8 cellular contexts compared by ENCODE assay signal in genomic region chr12:53005215-53005985, GRCh38. TPM values are rescaled to one million over a fixed set of nuclear protein-coding genes. Genes with fewer than 3 reads are reported as not detected.
DNase-seq lines count a peak whose midpoint lies in the region; ATAC-seq, FAIRE-seq and TF ChIP-seq lines count a peak whose summit lies in the region.

No MANE protein-coding gene starts in this region.

- no peaks in the 10 kb centered on the region for H3K9me2 ChIP-seq in PC-9 (ENCODE audit: insufficient read depth)

- peak; percentile 1 for ATAC-seq in GM19351 (IDR thresholded peaks at IDR 0.05; ENCODE audit: unreplicated experiment)

- no peak for TF ChIP-seq CTCF in PC-9 (conservative IDR thresholded peaks at IDR 0.05)
- no peak for TF ChIP-seq CTCF in colonic mucosa (IDR thresholded peaks at IDR 0.05)
- TF ChIP-seq CTCF in mesothelial cell of epicardium (IDR thresholded peaks at IDR 0.05; ENCODE audit: unreplicated experiment), result no peak

- H3K4me3 ChIP-seq in PC-9, result peak overlapping the region; percentile 82
- H3K4me3 ChIP-seq in colonic mucosa, result peak overlapping the region; percentile 94
- peak overlapping the region; percentile 26 for H3K4me3 ChIP-seq in urinary bladder (ENCODE audit: low read depth, low read length)

- H3K4me1 ChIP-seq in PC-9 (replicated peaks; ENCODE audit: insufficient read depth) (peaks cover 40% of the 10 kb centered on the region), colonic mucosa (peaks cover 11% of the 10 kb centered on the region), urinary bladder (ENCODE audit: insufficient read depth) (no peaks in the 10 kb centered on the region)

- peaks cover 32% of the 10 kb centered on the region for H4K20me1 ChIP-seq in PC-9 (ENCODE audit: insufficient read depth)

- H3K27me3 Mint-ChIP-seq in mesothelial cell of epicardium (ENCODE audit: low read depth), result no peaks in the 10 kb centered on the region

- no peaks in the 10 kb centered on the region for H3K36me3 Mint-ChIP-seq in mesothelial cell of epicardium

- H3K9ac ChIP-seq in colonic mucosa (ENCODE audit: low read depth in 2 of 2, low read length in 2 of 2), result peak overlapping the region; percentile 61 to 73

- 13% methylated on average over 28 of the region's 28 CpGs for WGBS in urinary bladder

- peaks cover 26% of the 10 kb centered on the region for H3F3A ChIP-seq in PC-9 (ENCODE audit: insufficient read depth, low read depth)

- intact Hi-C loops in PC-9 (cut with micrococcal nuclease; ENCODE audit: unreplicated experiment), result loop anchor here (5.0 kb wide), 1 partner anchor 42 kb away; no protein-coding TSS in a partner anchor
- intact Hi-C loops in colonic mucosa (cut with DNase I), result no loop called here

- H3K9me3 ChIP-seq in PC-9 (ENCODE audit: insufficient read depth, low read depth) (no peaks in the 10 kb centered on the region), colonic mucosa (no peaks in the 10 kb centered on the region)

- peaks cover 26% of the 10 kb centered on the region; the same call in 1 of the 2 replicates for H3K36me3 ChIP-seq in PC-9 (ENCODE audit: low read depth)
- no peaks in the 10 kb centered on the region for H3K36me3 ChIP-seq in colonic mucosa
- no peaks in the 10 kb centered on the region for H3K36me3 ChIP-seq in urinary bladder (ENCODE audit: insufficient read depth)

- peaks cover 57% of the 10 kb centered on the region for H3K79me2 ChIP-seq in PC-9 (ENCODE audit: low read depth)

- no peaks in the 10 kb centered on the region for H3K9me3 Mint-ChIP-seq in mesothelial cell of epicardium

- CTCF ChIA-PET in PC-9 (lab: Charles Lee), result interaction anchor here (1.0 to 1.2 kb wide), 3 partner anchors 13 to 340 kb away, joined by 3 to 9 read pairs (median 3); no protein-coding TSS in a partner anchor

- peak overlapping the region; percentile 75 for H3K4me2 ChIP-seq in PC-9

- BruUV-seq in PC-9 (replicated peaks; lab: Mats Ljungman, UMichigan), result TSS peak; percentile 83

- H3K4me3 Mint-ChIP-seq in mesothelial cell of epicardium, result peak overlapping the region; percentile 99

- H3K27me3 ChIP-seq in PC-9 (ENCODE audit: insufficient read depth, low read depth) (no peaks in the 10 kb centered on the region), colonic mucosa (no peaks in the 10 kb centered on the region)

- no peak for FAIRE-seq in RCC 7860 (lab: Jason Lieb, UNC)

- H3K27ac Mint-ChIP-seq in mesothelial cell of epicardium, result peak overlapping the region; percentile 100

- POLR2A ChIA-PET in PC-9 (lab: Charles Lee; ENCODE audit: unreplicated experiment), result interaction anchor here (0.5 to 1.0 kb wide), 10 partner anchors 12 to 858 kb away, joined by 3 to 14 read pairs (median 8); partner anchors contain the start of gene SPRYD3

- peak overlapping the region; percentile 79 for H2AFZ ChIP-seq in PC-9

- no peak for DNase-seq in PC-9
- no peak for DNase-seq in colonic mucosa
- no peak for DNase-seq in mesothelial cell of epicardium (ENCODE audit: low spot score in 2 of 2, unreplicated experiment in 2 of 2)
- DNase-seq in RCC 7860 (ENCODE audit: low spot score), result no peak
- DNase-seq in activated gamma-delta T cell treated with Interleukin-2 at 50 U/mL for 16 hours, result no peak
- DNase-seq in H4 (ENCODE audit: low spot score), result no peak

- H3K27ac ChIP-seq in PC-9, result peak overlapping the region; percentile 53
- H3K27ac ChIP-seq in colonic mucosa, result peak overlapping the region; percentile 96
- no peak overlapping the region for H3K27ac ChIP-seq in urinary bladder (ENCODE audit: low read depth)

- H3K4me1 Mint-ChIP-seq in mesothelial cell of epicardium, result peaks cover 44% of the 10 kb centered on the region

RNA-seq across cellular contexts. Expression of gene EIF4B, which starts 0.9 kb away (rescaled TPM):
- total RNA-seq in PC-9 (2021) (531 and 615 TPM in 2 replicates), colonic mucosa (100 to 1,000 TPM; 398 to 455 TPM), mesothelial cell of epicardium (544 to 576 TPM (median 554 TPM) in 3 replicates), urinary bladder (743 TPM)
- 246 TPM for polyA plus RNA-seq in urinary bladder
- 479 and 559 TPM in 2 replicates for total RNA-seq in H4 (2014; rRNA removed; shearing (Covaris generic))

RNA-seq across cellular contexts. Expression of gene TNS2, which starts 44.5 kb away (rescaled TPM):
- total RNA-seq in PC-9 (2021), result 8.5 and 11.5 TPM in 2 replicates
- total RNA-seq in colonic mucosa, result 10 to 100 TPM; 26.0 to 27.1 TPM
- total RNA-seq in mesothelial cell of epicardium, result 78.8 to 91.7 TPM (median 86.4 TPM) in 3 replicates
- total RNA-seq in urinary bladder, result 57.9 TPM
- polyA plus RNA-seq in urinary bladder, result 178 TPM
- 18.3 and 20.2 TPM in 2 replicates for total RNA-seq in H4 (2014; rRNA removed; shearing (Covaris generic))

RNA-seq across cellular contexts. Expression of gene KRT18, which starts 56.5 kb away (rescaled TPM):
- total RNA-seq in PC-9 (2021), result 2,869 and 2,977 TPM in 2 replicates
- 1,000 to 10,000 TPM; 1,068 to 1,487 TPM for total RNA-seq in colonic mucosa
- 714 to 762 TPM (median 725 TPM) in 3 replicates for total RNA-seq in mesothelial cell of epicardium
- total RNA-seq in urinary bladder, result 81.8 TPM
- 70.9 TPM for polyA plus RNA-seq in urinary bladder
- 156 and 182 TPM in 2 replicates for total RNA-seq in H4 (2014; rRNA removed; shearing (Covaris generic))

Comparison
In these comparisons a context has a peak if more than half of its experiments do, and no peak if none do; other contexts are left out.
1. H3K4me3 ChIP-seq: peak in every context shown above with its lines; median percentile 94 in colonic mucosa; 82 in PC-9; 26 in urinary bladder.